ENCODE assay signal across 1 cellular context in the genomic region with DNA sequence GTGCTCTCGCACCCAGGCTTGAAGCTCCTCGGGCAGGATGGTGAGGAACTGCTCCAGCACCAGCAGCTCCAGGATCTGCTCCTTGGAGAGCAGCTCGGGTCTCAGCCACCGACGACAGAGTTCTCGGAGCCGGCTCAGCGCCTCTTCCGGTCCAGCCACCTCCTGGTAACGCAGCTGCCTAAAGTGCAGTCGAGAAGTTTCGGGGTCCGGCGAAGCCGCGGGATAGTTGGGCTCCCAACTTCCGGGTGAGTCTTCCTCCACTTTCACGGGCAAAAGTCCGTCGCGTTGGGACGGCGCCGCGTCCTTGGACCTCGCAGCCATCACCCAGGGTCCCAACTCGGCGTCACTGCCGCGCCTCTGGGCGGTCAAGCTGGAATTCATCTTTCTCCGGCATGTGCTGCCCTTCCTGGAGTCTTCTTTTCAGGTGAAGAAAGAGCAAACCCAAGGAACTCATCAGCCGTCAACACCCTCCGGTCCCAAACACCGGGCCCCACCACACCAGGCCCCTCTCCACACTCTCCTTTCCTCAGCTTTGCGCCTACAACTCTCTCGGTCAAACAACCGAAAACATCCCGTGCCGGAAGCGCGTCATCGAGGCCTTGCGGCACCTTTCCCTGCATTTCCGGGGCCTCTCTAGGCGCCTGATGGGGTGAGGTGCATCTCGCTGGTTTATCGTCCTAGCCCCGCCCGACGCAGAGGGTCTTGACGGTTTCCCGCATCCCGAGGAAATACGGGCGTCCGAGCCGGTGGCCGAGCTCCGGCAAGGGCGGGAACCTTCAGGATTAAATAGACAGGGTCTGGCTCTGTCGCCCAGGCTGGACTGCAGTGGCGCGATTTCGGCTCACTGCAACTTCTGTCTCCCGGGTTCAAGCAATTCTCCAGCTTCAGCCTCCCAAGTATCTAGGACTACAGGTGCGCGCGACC.
TF ChIP-seq lines count a peak whose summit lies in the region.

Gene ZNF394, minus strand, starts transcription at position 569 of the 924 bp plus-strand sequence. Its CDS starts 188 bp downstream, at position 381.

TF ChIP-seq in HepG2, 621 proteins besides CTCF, POLR2A, EP300 and RAD21 (continued from another document and continues in another):
- TF ChIP-seq PTBP1 (IDR thresholded peaks at IDR 0.05; ENCODE audit: low read depth, low read length, poor library complexity, severe bottlenecking) (no peak), PHF5A (CRISPR knock-in tag; IDR thresholded peaks at IDR 0.05; ENCODE audit: low read depth, unreplicated experiment) (peak; percentile 74), ZNF598 (CRISPR knock-in tag; IDR thresholded peaks at IDR 0.05; ENCODE audit: borderline replicate concordance) (peak; percentile 64; the same call in 1 of the 2 replicates), ZNF44 (CRISPR knock-in tag; IDR thresholded peaks at IDR 0.05) (0 out of 2 replicates have a peak, but pooled peaks have one; percentile 55), ZNF678 (CRISPR knock-in tag; IDR thresholded peaks at IDR 0.05) (no peak), SRF (IDR thresholded peaks at IDR 0.05; ENCODE audit: low read depth, low read length) (no peak), ZNF503 (CRISPR knock-in tag; IDR thresholded peaks at IDR 0.05) (no peak), ETV5 (CRISPR knock-in tag; IDR thresholded peaks at IDR 0.05; ENCODE audit: borderline replicate concordance) (peak; percentile 72; the same call in 1 of the 2 replicates), SMYD3 (CRISPR knock-in tag; IDR thresholded peaks at IDR 0.05) (0 out of 2 replicates have a peak, but pooled peaks have one; percentile 55), CHD4 (IDR thresholded peaks at IDR 0.05; ENCODE audit: borderline replicate concordance, low read length) (no peak), ZNF776 (CRISPR knock-in tag; IDR thresholded peaks at IDR 0.05) (no peak; the same call in 1 of the 2 replicates), ZNF318 (CRISPR knock-in tag; IDR thresholded peaks at IDR 0.05) (no peak), ZNF230 (CRISPR knock-in tag; IDR thresholded peaks at IDR 0.05) (no peak), NRL (CRISPR knock-in tag; IDR thresholded peaks at IDR 0.05; ENCODE audit: borderline replicate concordance) (peak; percentile 73; the same call in 1 of the 2 replicates)
- TF ChIP-seq, protein P1, sequence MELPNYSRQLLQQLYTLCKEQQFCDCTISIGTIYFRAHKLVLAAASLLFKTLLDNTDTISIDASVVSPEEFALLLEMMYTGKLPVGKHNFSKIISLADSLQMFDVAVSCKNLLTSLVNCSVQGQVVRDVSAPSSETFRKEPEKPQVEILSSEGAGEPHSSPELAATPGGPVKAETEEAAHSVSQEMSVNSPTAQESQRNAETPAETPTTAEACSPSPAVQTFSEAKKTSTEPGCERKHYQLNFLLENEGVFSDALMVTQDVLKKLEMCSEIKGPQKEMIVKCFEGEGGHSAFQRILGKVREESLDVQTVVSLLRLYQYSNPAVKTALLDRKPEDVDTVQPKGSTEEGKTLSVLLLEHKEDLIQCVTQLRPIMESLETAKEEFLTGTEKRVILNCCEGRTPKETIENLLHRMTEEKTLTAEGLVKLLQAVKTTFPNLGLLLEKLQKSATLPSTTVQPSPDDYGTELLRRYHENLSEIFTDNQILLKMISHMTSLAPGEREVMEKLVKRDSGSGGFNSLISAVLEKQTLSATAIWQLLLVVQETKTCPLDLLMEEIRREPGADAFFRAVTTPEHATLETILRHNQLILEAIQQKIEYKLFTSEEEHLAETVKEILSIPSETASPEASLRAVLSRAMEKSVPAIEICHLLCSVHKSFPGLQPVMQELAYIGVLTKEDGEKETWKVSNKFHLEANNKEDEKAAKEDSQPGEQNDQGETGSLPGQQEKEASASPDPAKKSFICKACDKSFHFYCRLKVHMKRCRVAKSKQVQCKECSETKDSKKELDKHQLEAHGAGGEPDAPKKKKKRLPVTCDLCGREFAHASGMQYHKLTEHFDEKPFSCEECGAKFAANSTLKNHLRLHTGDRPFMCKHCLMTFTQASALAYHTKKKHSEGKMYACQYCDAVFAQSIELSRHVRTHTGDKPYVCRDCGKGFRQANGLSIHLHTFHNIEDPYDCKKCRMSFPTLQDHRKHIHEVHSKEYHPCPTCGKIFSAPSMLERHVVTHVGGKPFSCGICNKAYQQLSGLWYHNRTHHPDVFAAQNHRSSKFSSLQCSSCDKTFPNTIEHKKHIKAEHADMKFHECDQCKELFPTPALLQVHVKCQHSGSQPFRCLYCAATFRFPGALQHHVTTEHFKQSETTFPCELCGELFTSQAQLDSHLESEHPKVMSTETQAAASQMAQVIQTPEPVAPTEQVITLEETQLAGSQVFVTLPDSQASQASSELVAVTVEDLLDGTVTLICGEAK (IDR thresholded peaks at IDR 0.05), result peak; percentile 84
- TF ChIP-seq, protein P1 (CRISPR knock-in tag; IDR thresholded peaks at IDR 0.05), result no peak
- TF ChIP-seq, protein P2, sequence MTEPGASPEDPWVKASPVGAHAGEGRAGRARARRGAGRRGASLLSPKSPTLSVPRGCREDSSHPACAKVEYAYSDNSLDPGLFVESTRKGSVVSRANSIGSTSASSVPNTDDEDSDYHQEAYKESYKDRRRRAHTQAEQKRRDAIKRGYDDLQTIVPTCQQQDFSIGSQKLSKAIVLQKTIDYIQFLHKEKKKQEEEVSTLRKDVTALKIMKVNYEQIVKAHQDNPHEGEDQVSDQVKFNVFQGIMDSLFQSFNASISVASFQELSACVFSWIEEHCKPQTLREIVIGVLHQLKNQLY (CRISPR knock-in tag; IDR thresholded peaks at IDR 0.05), result no peak
- TF ChIP-seq, protein P3, sequence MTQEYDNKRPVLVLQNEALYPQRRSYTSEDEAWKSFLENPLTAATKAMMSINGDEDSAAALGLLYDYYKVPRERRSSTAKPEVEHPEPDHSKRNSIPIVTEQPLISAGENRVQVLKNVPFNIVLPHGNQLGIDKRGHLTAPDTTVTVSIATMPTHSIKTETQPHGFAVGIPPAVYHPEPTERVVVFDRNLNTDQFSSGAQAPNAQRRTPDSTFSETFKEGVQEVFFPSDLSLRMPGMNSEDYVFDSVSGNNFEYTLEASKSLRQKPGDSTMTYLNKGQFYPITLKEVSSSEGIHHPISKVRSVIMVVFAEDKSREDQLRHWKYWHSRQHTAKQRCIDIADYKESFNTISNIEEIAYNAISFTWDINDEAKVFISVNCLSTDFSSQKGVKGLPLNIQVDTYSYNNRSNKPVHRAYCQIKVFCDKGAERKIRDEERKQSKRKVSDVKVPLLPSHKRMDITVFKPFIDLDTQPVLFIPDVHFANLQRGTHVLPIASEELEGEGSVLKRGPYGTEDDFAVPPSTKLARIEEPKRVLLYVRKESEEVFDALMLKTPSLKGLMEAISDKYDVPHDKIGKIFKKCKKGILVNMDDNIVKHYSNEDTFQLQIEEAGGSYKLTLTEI (CRISPR knock-in tag; conservative IDR thresholded peaks at IDR 0.05), result no peak
